ENCODE assay signal across 17 cellular contexts in the genomic region with DNA sequence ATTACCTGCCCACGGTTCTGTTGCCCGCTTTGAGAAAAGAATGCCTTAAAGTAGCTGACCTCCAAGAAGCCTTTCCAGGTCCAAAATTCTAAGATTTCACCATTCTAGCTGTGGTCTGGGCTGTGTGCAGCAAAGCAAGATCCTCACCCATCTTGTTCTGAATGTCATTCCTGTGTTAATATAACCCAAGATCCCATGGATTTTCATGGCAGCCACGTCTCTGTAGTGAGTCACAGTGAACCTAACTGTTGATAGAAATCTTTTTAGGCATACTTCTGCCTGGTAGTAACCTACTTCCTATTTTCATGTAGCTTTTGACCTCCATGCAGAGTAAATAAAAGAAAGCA.
DNase-seq lines count a peak whose midpoint lies in the region; ATAC-seq, FAIRE-seq and TF ChIP-seq lines count a peak whose summit lies in the region.
"Had no signal": no experiment of that assay in that cellular context is flagged by ENCODE, and none has a peak within 500 bp of the region (broad histone marks: within the 10 kb centered on the region; RNA-seq: fewer than 3 reads in every experiment).

No MANE protein-coding gene starts in this region.

- H4K91ac ChIP-seq in mesenchymal stem cell (ENCODE audit: low read length): no peak overlapping the region

- CTCF ChIA-PET in HepG2 (lab: Yijun Ruan, JAX; ENCODE audit: low intra/inter-chr PET ratio, low total read pairs): no interaction called here

- H3K23ac ChIP-seq in mesenchymal stem cell (ENCODE audit: low read length in 2 of 2): no peak overlapping the region

- no peaks in the 10 kb centered on the region for H3K79me2 ChIP-seq in HepG2 (ENCODE audit: insufficient read depth, low read length)

- no peaks in the 10 kb centered on the region for H4K20me1 ChIP-seq in HepG2 (ENCODE audit: insufficient read depth, low read length)

- peak overlapping the region; percentile 28 for H2AK5ac ChIP-seq in mesenchymal stem cell (ENCODE audit: low read length, severe bottlenecking)

- no TSS peak for BruUV-seq in HepG2 (replicated peaks; lab: Mats Ljungman, UMichigan)

- H3K4ac ChIP-seq in mesenchymal stem cell (ENCODE audit: low read depth in 1 of 2, low read length in 2 of 2): no peak overlapping the region

- peaks cover 10% of the 10 kb centered on the region for H3K79me1 ChIP-seq in mesenchymal stem cell (replicated peaks; ENCODE audit: low read length, poor library complexity, severe bottlenecking)

- H3K4me3 ChIP-seq in liver (ENCODE audit: low read depth in 1 of 3, low read length in 3 of 3) (no peak overlapping the region), HepG2 (replicated peaks in 1 of 3; ENCODE audit: insufficient read depth in 1 of 3, low read depth in 2 of 3, low read length in 3 of 3) (no peak overlapping the region), mesenchymal stem cell (ENCODE audit: insufficient read depth in 1 of 2, low read depth in 1 of 2, low read length in 2 of 2) (no peak overlapping the region)
- H3K4me3 ChIP-seq: SJSA1 had no signal

- H3K9me3 ChIP-seq in liver (ENCODE audit: control insufficient read depth in 4 of 4, low read length in 3 of 4) (no peaks in the 10 kb centered on the region), HepG2 (ENCODE audit: low read length) (no peaks in the 10 kb centered on the region), mesenchymal stem cell (ENCODE audit: control insufficient read depth, low read length) (no peaks in the 10 kb centered on the region)
- H3K9me3 ChIP-seq: SJSA1 had no signal

- TF ChIP-seq EP300 in HepG2 (IDR thresholded peaks at IDR 0.05; ENCODE audit: low read depth in 2 of 2, low read length in 2 of 2) (no peak), HepG2 (CRISPR knock-in tag; IDR thresholded peaks at IDR 0.05; ENCODE audit: borderline replicate concordance) (no peak)

- H2BK5ac ChIP-seq in mesenchymal stem cell (ENCODE audit: low read depth, low read length, poor library complexity, severe bottlenecking): peak overlapping the region; percentile 19

- H2AFZ ChIP-seq in HepG2 (ENCODE audit: low read length): no peak overlapping the region
- H2AFZ ChIP-seq in mesenchymal stem cell (ENCODE audit: low read depth, low read length): no peak overlapping the region

- WGBS in liver: 70% methylated on average over 3 of the region's 3 CpGs
- WGBS in HepG2 (ENCODE audit: low lambda C conversion rate): 52% methylated on average over 3 of the region's 3 CpGs
- 88% methylated on average over 2 of the region's 3 CpGs for WGBS in mesenchymal stem cell

- TF ChIP-seq RAD21 in liver (IDR thresholded peaks at IDR 0.05): no peak
- no peak for TF ChIP-seq RAD21 in HepG2 (CRISPR knock-in tag; IDR thresholded peaks at IDR 0.05)

- H3K9ac ChIP-seq in liver (ENCODE audit: low read depth in 1 of 2, low read length in 2 of 2): no peak overlapping the region
- H3K9ac ChIP-seq in HepG2 (ENCODE audit: insufficient read depth, low read depth, low read length): no peak overlapping the region
- H3K9ac ChIP-seq in mesenchymal stem cell (ENCODE audit: low read length): no peak overlapping the region

- H3K27me3 ChIP-seq in liver (ENCODE audit: control insufficient read depth in 4 of 4, insufficient read depth in 4 of 4, low read length in 3 of 4) (no peaks in the 10 kb centered on the region), HepG2 (ENCODE audit: control insufficient read depth in 1 of 2, insufficient read depth in 2 of 2, low read length in 2 of 2) (no peaks in the 10 kb centered on the region), mesenchymal stem cell (ENCODE audit: control insufficient read depth in 1 of 2, insufficient read depth in 1 of 2, low read length in 2 of 2) (no peaks in the 10 kb centered on the region)
- H3K27me3 ChIP-seq: SJSA1 had no signal

- intact Hi-C loops in HepG2 (cut with micrococcal nuclease; ENCODE audit: unreplicated experiment): no loop called here

- POLR2A ChIA-PET in HepG2 (lab: Yijun Ruan, JAX): interaction anchor here (1.5 kb wide), 1 partner anchor 10 kb away, joined by 4 read pairs; no protein-coding TSS in a partner anchor

- in situ Hi-C loops in HepG2 (cut with HindIII; ENCODE audit: extremely low pct_ligation_motif_present, low pct_unique_long_range_greater_than_20kb): no loop called here

- no peak overlapping the region for H3K27ac ChIP-seq in liver (ENCODE audit: low read depth in 1 of 2, low read length in 2 of 2)
- H3K27ac ChIP-seq in HepG2 (ENCODE audit: extremely low read length, insufficient read depth, low read length): no peak overlapping the region
- no peak overlapping the region for H3K27ac ChIP-seq in mesenchymal stem cell (ENCODE audit: low read length, poor library complexity, severe bottlenecking)
- H3K27ac ChIP-seq: SJSA1 had no signal

- no peak overlapping the region for H3K18ac ChIP-seq in mesenchymal stem cell (ENCODE audit: low read depth in 1 of 2, low read length in 2 of 2)

- H2BK12ac ChIP-seq in mesenchymal stem cell (ENCODE audit: low read length in 2 of 2): no peak overlapping the region

- H2BK15ac ChIP-seq in mesenchymal stem cell (ENCODE audit: low read depth, poor library complexity, severe bottlenecking): no peak overlapping the region

- TF ChIP-seq CTCF in liver (IDR thresholded peaks at IDR 0.05; ENCODE audit: low read depth, low read length, missing input control): no peak
- TF ChIP-seq CTCF in HepG2 (CRISPR knock-in tag; IDR thresholded peaks at IDR 0.05): no peak

- ATAC-seq in HepG2 (no peak), SK-N-SH treated with all-trans-retinoic acid at 6 μM for 48 hours (no peak), HG02623 (IDR thresholded peaks at IDR 0.05; ENCODE audit: unreplicated experiment) (no peak), GM21619 (IDR thresholded peaks at IDR 0.05; ENCODE audit: unreplicated experiment) (no peak)
- ATAC-seq: Panc1 had no signal

- H3K14ac ChIP-seq in mesenchymal stem cell (ENCODE audit: low read length in 2 of 2): no peak overlapping the region

- H3K4me2 ChIP-seq in HepG2 (ENCODE audit: low read depth, low read length): no peak overlapping the region
- no peak overlapping the region for H3K4me2 ChIP-seq in mesenchymal stem cell (ENCODE audit: low read length, poor library complexity, severe bottlenecking)

- DNase-seq in HepG2 (ENCODE audit: low spot score) (no peak), mesenchymal stem cell (no peak), AG08395 (ENCODE audit: low spot score) (no peak)
- no peak for DNase-seq in stimulated activated CD4-positive, alpha-beta T cell treated with anti-CD3 and anti-CD28 coated beads, Interleukin-4, amount 100 ng/mL, for 1 hour
- DNase-seq: 8988T; Calu3; CD4-positive, alpha-beta T cell; NCI-H1436 treated with DMSO at 0.1 percent for 48 hours; NCI-H2029; NCI-H345; NCI-H526 had no signal

- no peak overlapping the region for H2BK120ac ChIP-seq in mesenchymal stem cell (ENCODE audit: low read depth, low read length)

- H3K36me3 ChIP-seq in liver (ENCODE audit: control insufficient read depth in 4 of 4, insufficient read depth in 3 of 4, low read depth in 1 of 4, low read length in 3 of 4): no peaks in the 10 kb centered on the region
- no peaks in the 10 kb centered on the region for H3K36me3 ChIP-seq in HepG2 (replicated peaks in 1 of 2; ENCODE audit: control insufficient read depth in 1 of 2, insufficient read depth in 2 of 2, low read length in 2 of 2)
- peaks cover 0 to 38% of the 10 kb centered on the region in 2 experiments for H3K36me3 ChIP-seq in mesenchymal stem cell (ENCODE audit: control insufficient read depth in 1 of 2, insufficient read depth in 2 of 2, low read depth in 1 of 2, low read length in 2 of 2)
- H3K36me3 ChIP-seq: SJSA1 had no signal

- no peak overlapping the region for H4K8ac ChIP-seq in mesenchymal stem cell (ENCODE audit: low read length)

- TF ChIP-seq POLR2A in HepG2 (IDR thresholded peaks at IDR 0.05; ENCODE audit: insufficient read depth in 1 of 2, low read depth in 2 of 2, low read length in 2 of 2): no peak

- no peak for FAIRE-seq in HepG2 (lab: Jason Lieb, UNC)

- H3K4me1 ChIP-seq in liver (ENCODE audit: control insufficient read depth in 4 of 4, insufficient read depth in 4 of 4, low read length in 3 of 4): peaks cover 0 to 10% (median 4%) of the 10 kb centered on the region in 4 donors
- H3K4me1 ChIP-seq in HepG2 (ENCODE audit: insufficient read depth, low read length): peaks cover 33% of the 10 kb centered on the region
- peaks cover 4% of the 10 kb centered on the region for H3K4me1 ChIP-seq in mesenchymal stem cell (ENCODE audit: control insufficient read depth, insufficient read depth, low read depth, low read length)

TF ChIP-seq in liver, 16 proteins besides CTCF, POLR2A, EP300 and RAD21:
- TF ChIP-seq SP1 (IDR thresholded peaks at IDR 0.05): no peak
- peak; percentile 11 for TF ChIP-seq MAX (IDR thresholded peaks at IDR 0.05)

TF ChIP-seq in HepG2, 621 proteins besides CTCF, POLR2A, EP300 and RAD21:
- TF ChIP-seq CHCHD3 (CRISPR knock-in tag; IDR thresholded peaks at IDR 0.05): no peak
- TF ChIP-seq ZNF296 (CRISPR knock-in tag; conservative IDR thresholded peaks at IDR 0.05): no peak
- TF ChIP-seq ZBTB3 (CRISPR knock-in tag; IDR thresholded peaks at IDR 0.05; ENCODE audit: borderline replicate concordance, low read depth): no peak
- no peak for TF ChIP-seq TSC22D2 (CRISPR knock-in tag; IDR thresholded peaks at IDR 0.05; ENCODE audit: borderline replicate concordance)

TF ChIP-seq in SK-N-SH treated with all-trans-retinoic acid at 6 μM for 48 hours, 23 proteins besides CTCF, POLR2A, EP300 and RAD21:
- TF ChIP-seq ZFP30 (CRISPR knock-in tag; IDR thresholded peaks at IDR 0.05): no peak
- TF ChIP-seq CSDC2 (CRISPR knock-in tag; IDR thresholded peaks at IDR 0.05): 0 out of 2 replicates have a peak, but pooled peaks have one; percentile 22
